In the genomic region with DNA sequence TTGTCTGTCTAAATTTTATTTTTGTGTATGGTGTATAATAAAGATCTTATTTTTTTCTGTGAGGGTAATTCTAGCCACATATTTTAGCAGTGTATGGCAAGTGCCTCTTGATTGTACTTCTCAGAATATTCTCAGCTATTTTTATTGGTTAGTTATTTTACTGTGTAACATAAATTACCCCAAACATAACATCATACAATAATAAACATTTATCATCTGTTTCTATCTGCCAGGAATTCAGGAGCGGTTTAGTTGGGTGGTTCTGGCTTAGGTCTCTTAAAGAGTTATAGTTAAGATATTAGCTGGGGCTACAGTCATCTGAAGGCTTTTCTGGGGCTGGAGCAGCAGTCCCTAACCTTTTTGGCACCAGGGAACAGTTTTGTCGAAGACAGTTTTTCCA, we compare ENCODE assay signal across 1 cellular context.
TF ChIP-seq lines count a peak whose summit lies in the region.

No MANE protein-coding gene starts in this region.

TF ChIP-seq in IMR-90, 13 proteins besides CTCF, POLR2A, EP300 and RAD21 (continued from another document):
- TF ChIP-seq, protein P1, sequence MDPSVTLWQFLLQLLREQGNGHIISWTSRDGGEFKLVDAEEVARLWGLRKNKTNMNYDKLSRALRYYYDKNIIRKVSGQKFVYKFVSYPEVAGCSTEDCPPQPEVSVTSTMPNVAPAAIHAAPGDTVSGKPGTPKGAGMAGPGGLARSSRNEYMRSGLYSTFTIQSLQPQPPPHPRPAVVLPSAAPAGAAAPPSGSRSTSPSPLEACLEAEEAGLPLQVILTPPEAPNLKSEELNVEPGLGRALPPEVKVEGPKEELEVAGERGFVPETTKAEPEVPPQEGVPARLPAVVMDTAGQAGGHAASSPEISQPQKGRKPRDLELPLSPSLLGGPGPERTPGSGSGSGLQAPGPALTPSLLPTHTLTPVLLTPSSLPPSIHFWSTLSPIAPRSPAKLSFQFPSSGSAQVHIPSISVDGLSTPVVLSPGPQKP (IDR thresholded peaks at IDR 0.05; ENCODE audit: borderline replicate concordance, low read depth, low read length), result no peak
- no peak for TF ChIP-seq CHD1 (IDR thresholded peaks at IDR 0.05; ENCODE audit: low read depth, low read length)
- no peak for TF ChIP-seq FOS (IDR thresholded peaks at IDR 0.05; ENCODE audit: low read depth, low read length)
- TF ChIP-seq MXI1 (IDR thresholded peaks at IDR 0.05; ENCODE audit: borderline replicate concordance, low read depth, low read length), result no peak
- no peak for TF ChIP-seq BHLHE40 (IDR thresholded peaks at IDR 0.05; ENCODE audit: low read depth, low read length)
- TF ChIP-seq RCOR1 (IDR thresholded peaks at IDR 0.05; ENCODE audit: insufficient replicate concordance, low read length), result no peak
- no peak for TF ChIP-seq MAFK (IDR thresholded peaks at IDR 0.05; ENCODE audit: low read depth, low read length)
- no peak for TF ChIP-seq RFX5 (IDR thresholded peaks at IDR 0.05; ENCODE audit: low read depth, low read length)
- TF ChIP-seq NFE2L2 (IDR thresholded peaks at IDR 0.05; ENCODE audit: low read depth, low read length), result no peak
TF ChIP-seq in IMR-90: peak in this region for 0.
